26 cellular contexts compared by ENCODE assay signal in genomic region chr20:61968932-61969331, GRCh38.
"Had no signal": no experiment of that assay in that cellular context is flagged by ENCODE, and none has a peak within 500 bp of the region (broad histone marks: within the 10 kb centered on the region; RNA-seq: fewer than 3 reads in every experiment).

No MANE protein-coding gene starts in this region.

- ATAC-seq: effector memory CD8-positive, alpha-beta T cell; heart right ventricle; left colon; lower lobe of right lung; natural killer cell; right lobe of liver; stimulated activated memory B cell treated with anti-CD40 and anti-IgM and Interleukin-4, amounts not matched to agents 10 μg/mL and 1 μg/mL and 100 μg/mL, for 72 hours; upper lobe of right lung had no signal

- H3K4me1 ChIP-seq: heart right ventricle, lower lobe of right lung, parathyroid adenoma, right lobe of liver, upper lobe of right lung had no signal

- FAIRE-seq: endometrium, islet of Langerhans had no signal

- DNase-seq: dermis blood vessel endothelial cell; effector memory CD8-positive, alpha-beta T cell; erythroblast; esophagus squamous epithelium; foreskin melanocyte; glutamatergic neuron; heart right ventricle; hippocampal formation; kidney glomerular epithelial cell; left colon; left ventricle myocardium inferior; lower lobe of right lung; natural killer cell; right lobe of liver; stimulated activated CD4-positive, alpha-beta T cell treated with anti-CD3 and anti-CD28 coated beads, Interleukin-4, amount 100 ng/mL, for 4 hours had no signal

- H3K9me3 ChIP-seq: esophagus squamous epithelium, heart right ventricle, left ventricle myocardium inferior, lower lobe of right lung, neutrophil, right lobe of liver, thoracic aorta, tibial nerve, upper lobe of right lung, vagina had no signal

- H3K27ac ChIP-seq: coronary artery, esophagus squamous epithelium, heart right ventricle, left ventricle myocardium inferior, lower lobe of right lung, neutrophil, parathyroid adenoma, right lobe of liver, thoracic aorta, tibial nerve, upper lobe of right lung, vagina had no signal

- H3K27me3 ChIP-seq: right lobe of liver, vagina had no signal

- H3K4me3 ChIP-seq: coronary artery, esophagus squamous epithelium, heart right ventricle, left ventricle myocardium inferior, lower lobe of right lung, right lobe of liver, smooth muscle cell, thoracic aorta, tibial nerve, upper lobe of right lung, vagina had no signal
